Comparison of ENCODE assay signal across 1 cellular context in the genomic region with DNA sequence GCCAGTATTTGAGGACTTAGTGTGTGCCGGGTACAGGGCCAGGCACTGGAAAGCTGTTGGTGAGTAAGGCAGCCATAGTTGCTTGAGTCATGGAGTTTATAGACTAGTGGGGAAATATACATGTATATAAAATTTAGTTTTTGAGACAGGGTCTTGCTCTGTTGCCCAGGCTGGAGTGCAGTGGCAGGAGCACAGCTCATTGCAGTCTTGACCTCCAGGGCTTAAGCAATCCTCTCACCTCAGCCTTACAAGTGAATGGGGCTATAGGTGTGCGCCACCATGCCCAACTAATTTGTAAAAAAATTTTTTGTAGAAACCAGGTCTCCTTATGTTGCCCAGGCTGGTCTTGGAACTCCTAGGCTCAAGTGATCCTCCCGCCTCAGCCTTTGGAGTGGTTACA.
TF ChIP-seq lines count a peak whose summit lies in the region.

No MANE protein-coding gene starts in this region.

TF ChIP-seq in HepG2, 621 proteins besides CTCF, POLR2A, EP300 and RAD21:
- TF ChIP-seq POLR2G (IDR thresholded peaks at IDR 0.05; ENCODE audit: low read depth, low read length) (no peak), ZNF121 (CRISPR knock-in tag; IDR thresholded peaks at IDR 0.05) (0 out of 2 replicates have a peak, but pooled peaks have one; percentile 68)
